ENCODE assay signal across 8 cellular contexts in the genomic region with DNA sequence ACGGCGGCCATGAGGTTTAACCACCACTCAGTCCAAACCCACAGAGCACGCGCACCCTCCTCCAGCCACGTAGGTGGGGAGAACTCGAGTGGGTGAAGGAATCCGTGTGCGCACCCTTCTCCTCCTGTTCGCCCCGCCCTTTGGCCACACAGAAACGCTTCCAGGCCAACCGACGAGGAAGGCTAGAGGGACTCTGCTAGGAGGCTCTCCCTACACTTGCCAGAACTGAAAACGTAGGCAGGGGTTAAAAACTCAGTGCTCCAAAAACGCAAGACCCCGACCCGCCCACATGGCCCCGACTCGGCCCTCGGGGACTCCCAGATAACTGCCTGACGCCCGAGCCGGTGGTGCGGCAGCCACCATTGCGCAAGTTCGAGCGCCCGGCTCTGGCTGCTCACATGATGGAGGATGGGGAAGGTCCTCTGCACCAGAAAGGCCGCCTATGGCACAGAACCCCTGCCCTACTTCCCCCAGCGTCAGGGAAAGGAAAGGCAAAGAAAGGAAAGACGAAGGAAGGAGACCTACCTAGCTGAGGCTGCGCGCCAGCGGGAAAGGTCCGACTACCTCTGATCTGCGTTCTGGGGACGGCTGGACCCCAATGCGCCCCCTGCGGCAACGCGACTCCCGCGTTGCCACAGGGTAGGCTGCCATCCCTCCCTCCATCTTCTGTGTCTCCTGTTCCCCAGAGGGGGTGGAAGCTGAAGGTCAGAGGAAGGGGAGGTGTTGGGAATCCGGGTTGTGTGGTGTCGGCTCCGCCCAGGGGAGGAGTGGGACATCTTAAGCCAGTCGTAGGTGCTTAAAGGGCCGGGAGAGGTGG.
DNase-seq lines count a peak whose midpoint lies in the region; ATAC-seq and TF ChIP-seq lines count a peak whose summit lies in the region.
"Had no signal": no experiment of that assay in that cellular context is flagged by ENCODE, and none has a peak within 500 bp of the region (broad histone marks: within the 10 kb centered on the region; RNA-seq: fewer than 3 reads in every experiment).

No MANE protein-coding gene starts in this region.

- 1% methylated on average over 39 to 48 of the region's 48 CpGs for WGBS in ectodermal cell, 2 experiments
- 0 to 14% methylated on average over 26 to 48 of the region's 48 CpGs for WGBS in lung, 2 donors

- peak; percentile 81 for DNase-seq in NCI-H82 treated with DMSO at 0.1 percent for 48 hours (lab: John Stamatoyannopoulos, UW; ENCODE audit: unreplicated experiment)
- peak; percentile 53 for DNase-seq in lung (ENCODE audit: low spot score)
- DNase-seq in vagina (ENCODE audit: extremely low spot score in 2 of 2): peak in 1 of 2 donors; percentile 83

- H3K27me3 ChIP-seq in ectodermal cell (ENCODE audit: control insufficient read depth, insufficient read depth, low read length, poor library complexity, severe bottlenecking) (no peaks in the 10 kb centered on the region), lung (ENCODE audit: control insufficient read depth, insufficient read depth) (no peaks in the 10 kb centered on the region), vagina (no peaks in the 10 kb centered on the region)

- no peaks in the 10 kb centered on the region for H3K9me3 ChIP-seq in ectodermal cell (ENCODE audit: control insufficient read depth, low read length)
- H3K9me3 ChIP-seq in lung (ENCODE audit: control insufficient read depth in 2 of 2, insufficient read depth in 1 of 2, low read length in 1 of 2): peaks cover 0 to 6% of the 10 kb centered on the region in 2 donors
- no peaks in the 10 kb centered on the region for H3K9me3 ChIP-seq in vagina
- H3K9me3 ChIP-seq: adrenal gland had no signal

- H3K4me3 ChIP-seq in ectodermal cell (ENCODE audit: insufficient read depth, low read depth, low read length) (peak overlapping the region; percentile 43), lung (peak overlapping the region; percentile 36), vagina (peak overlapping the region; percentile 43 to 46)

- H3K36me3 ChIP-seq in ectodermal cell (ENCODE audit: control insufficient read depth, insufficient read depth, low read length): no peaks in the 10 kb centered on the region
- H3K36me3 ChIP-seq in lung (ENCODE audit: control insufficient read depth in 2 of 2, insufficient read depth in 2 of 2, low read length in 2 of 2): no peaks in the 10 kb centered on the region
- no peaks in the 10 kb centered on the region for H3K36me3 ChIP-seq in vagina
- H3K36me3 ChIP-seq: adrenal gland had no signal

- ATAC-seq in GM19328 (IDR thresholded peaks at IDR 0.05; ENCODE audit: unreplicated experiment) (peak; percentile 69), HG03432 (IDR thresholded peaks at IDR 0.05; ENCODE audit: unreplicated experiment) (peak; percentile 88), lung (ENCODE audit: insufficient read depth, low FRiP score) (peak; percentile 88), GM18861 (IDR thresholded peaks at IDR 0.05; ENCODE audit: unreplicated experiment) (no peak)

- TF ChIP-seq CTCF in lung (IDR thresholded peaks at IDR 0.05; ENCODE audit: control extremely low read depth, extremely low read depth) (no peak), vagina (IDR thresholded peaks at IDR 0.05) (no peak)

- H3K27ac ChIP-seq in ectodermal cell (ENCODE audit: insufficient read depth, low read depth, low read length, poor library complexity, severe bottlenecking) (peak overlapping the region; percentile 42), lung (ENCODE audit: low read depth in 1 of 2, low read length in 1 of 2) (peak overlapping the region; percentile 30 to 48), vagina (peak overlapping the region; percentile 54)

- TF ChIP-seq POLR2A in vagina (IDR thresholded peaks at IDR 0.05): no peak

- intact Hi-C loops in vagina (cut with DNase I): no loop called here

- H3K4me1 ChIP-seq in ectodermal cell (ENCODE audit: control insufficient read depth, insufficient read depth, low read length) (no peaks in the 10 kb centered on the region), lung (ENCODE audit: control insufficient read depth in 2 of 2, insufficient read depth in 2 of 2, low read length in 2 of 2) (peaks cover 0 to 2% of the 10 kb centered on the region in 2 donors), vagina (no peaks in the 10 kb centered on the region)
- H3K4me1 ChIP-seq: adrenal gland had no signal
